ENCODE assay signal across 1 cellular context in the genomic region with DNA sequence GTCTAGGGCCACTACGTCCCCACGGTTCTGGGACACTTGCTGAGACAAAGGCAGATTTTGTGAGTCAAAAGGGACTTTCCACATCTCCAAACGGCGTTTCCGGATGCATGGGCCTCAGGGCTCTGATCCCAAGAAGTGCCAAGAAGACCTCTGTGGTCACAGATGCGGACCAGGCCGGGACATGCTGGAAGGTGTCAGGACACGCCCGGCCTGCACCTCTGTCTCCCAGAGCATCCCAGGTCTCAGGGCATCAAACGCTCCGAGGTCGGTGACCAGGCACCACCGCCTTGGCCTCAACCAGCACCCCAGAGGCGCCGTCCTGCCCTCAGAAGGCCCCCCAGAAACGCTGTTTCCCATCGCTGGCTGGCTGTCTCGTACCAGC.
TF ChIP-seq lines count a peak whose summit lies in the region.

No MANE protein-coding gene starts in this region.

TF ChIP-seq in GM12878, 131 proteins besides CTCF, POLR2A, EP300 and RAD21 (continued from another document):
- 0 out of 2 replicates have a peak, but pooled peaks have one; percentile 9 for TF ChIP-seq RUNX3 (IDR thresholded peaks at IDR 0.05; ENCODE audit: low read length)
- TF ChIP-seq, protein P1, sequence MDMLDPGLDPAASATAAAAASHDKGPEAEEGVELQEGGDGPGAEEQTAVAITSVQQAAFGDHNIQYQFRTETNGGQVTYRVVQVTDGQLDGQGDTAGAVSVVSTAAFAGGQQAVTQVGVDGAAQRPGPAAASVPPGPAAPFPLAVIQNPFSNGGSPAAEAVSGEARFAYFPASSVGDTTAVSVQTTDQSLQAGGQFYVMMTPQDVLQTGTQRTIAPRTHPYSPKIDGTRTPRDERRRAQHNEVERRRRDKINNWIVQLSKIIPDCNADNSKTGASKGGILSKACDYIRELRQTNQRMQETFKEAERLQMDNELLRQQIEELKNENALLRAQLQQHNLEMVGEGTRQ (IDR thresholded peaks at IDR 0.05; ENCODE audit: borderline replicate concordance, low read depth, low read length): no peak
- 0 out of 2 replicates have a peak, but pooled peaks have one; percentile 10 for TF ChIP-seq DPF2 (IDR thresholded peaks at IDR 0.05)
- TF ChIP-seq RELA (IDR thresholded peaks at IDR 0.05; ENCODE audit: borderline replicate concordance, partially characterized antibody): peak; percentile 17
- TF ChIP-seq ZSCAN29 (IDR thresholded peaks at IDR 0.05): no peak
